ENCODE assay signal across 11 cellular contexts in genomic region chr7:74027683-74028320, GRCh38. TPM values are rescaled to one million over a fixed set of nuclear protein-coding genes. Genes with fewer than 3 reads are reported as not detected.
DNase-seq lines count a peak whose midpoint lies in the region; ATAC-seq and TF ChIP-seq lines count a peak whose summit lies in the region.
"Had no signal": no experiment of that assay in that cellular context is flagged by ENCODE, and none has a peak within 500 bp of the region (broad histone marks: within the 10 kb centered on the region; RNA-seq: fewer than 3 reads in every experiment).

ELN (plus strand) TSS chr7:74028173; CDS start chr7:74028188, 15 bp downstream.

- H3K4me1 Mint-ChIP-seq in T-helper 17 cell: peaks cover 17% of the 10 kb centered on the region
- peaks cover 13% of the 10 kb centered on the region for H3K4me1 Mint-ChIP-seq in Caco-2 (ENCODE audit: low read depth, unreplicated experiment)
- H3K4me1 Mint-ChIP-seq in natural killer cell treated with Interleukin-12 subunit alpha and Interleukin-12 subunit beta and Interleukin-15 and Interleukin-18, amount 100 ng/mL, for 72 hours (ENCODE audit: low read depth in 2 of 2): peaks cover 7 to 13% of the 10 kb centered on the region in 2 donors

- TF ChIP-seq CTCF in omental fat pad (IDR thresholded peaks at IDR 0.05) (no peak), Caco-2 (IDR thresholded peaks at IDR 0.05; ENCODE audit: insufficient read depth in 1 of 2, low read depth in 1 of 2, low read length in 1 of 2, severe bottlenecking in 1 of 2, unreplicated experiment in 1 of 2) (no peak)

- no peaks in the 10 kb centered on the region for H3K36me3 ChIP-seq in Caco-2 (ENCODE audit: control insufficient read depth, insufficient read depth, low read length)

- H3K9me3 ChIP-seq in T-helper 17 cell (ENCODE audit: control insufficient read depth, low read length, poor library complexity, severe bottlenecking): no peaks in the 10 kb centered on the region
- no peaks in the 10 kb centered on the region for H3K9me3 ChIP-seq in Caco-2

- H3K27me3 ChIP-seq in Caco-2 (replicated peaks; ENCODE audit: control insufficient read depth, insufficient read depth, low read length): no peaks in the 10 kb centered on the region

- no peak within 1 kb of the TSS for H3K4me3 Mint-ChIP-seq in T-helper 17 cell
- no peak within 1 kb of the TSS for H3K4me3 Mint-ChIP-seq in Caco-2 (ENCODE audit: unreplicated experiment)
- H3K4me3 Mint-ChIP-seq in natural killer cell treated with Interleukin-12 subunit alpha and Interleukin-12 subunit beta and Interleukin-15 and Interleukin-18, amount 100 ng/mL, for 72 hours: no peak within 1 kb of the TSS

- peaks cover 72% of the 10 kb centered on the region for H3K27me3 Mint-ChIP-seq in T-helper 17 cell
- no peaks in the 10 kb centered on the region for H3K27me3 Mint-ChIP-seq in Caco-2 (ENCODE audit: insufficient read depth, unreplicated experiment)
- peaks cover 26 to 45% of the 10 kb centered on the region in 2 donors for H3K27me3 Mint-ChIP-seq in natural killer cell treated with Interleukin-12 subunit alpha and Interleukin-12 subunit beta and Interleukin-15 and Interleukin-18, amount 100 ng/mL, for 72 hours

- H3K4me1 ChIP-seq in Caco-2: peaks cover 7% of the 10 kb centered on the region; the same call in 1 of the 2 replicates

- peak within 1 kb of the TSS; percentile 24 for H3K27ac Mint-ChIP-seq in T-helper 17 cell
- no peak within 1 kb of the TSS for H3K27ac Mint-ChIP-seq in Caco-2 (ENCODE audit: unreplicated experiment)
- no peak within 1 kb of the TSS for H3K27ac Mint-ChIP-seq in natural killer cell treated with Interleukin-12 subunit alpha and Interleukin-12 subunit beta and Interleukin-15 and Interleukin-18, amount 100 ng/mL, for 72 hours

- ATAC-seq in T-helper 17 cell (no peak), omental fat pad (ENCODE audit: low FRiP score) (peak; percentile 29)
- ATAC-seq in natural killer cell treated with Interleukin-12 subunit alpha and Interleukin-12 subunit beta and Interleukin-15 and Interleukin-18, amount 100 ng/mL, for 72 hours: no peak

- H3K4me3 ChIP-seq in Caco-2 (ENCODE audit: low read depth, low read length): no peak within 1 kb of the TSS

- H3K9me3 Mint-ChIP-seq in Caco-2 (ENCODE audit: unreplicated experiment): no peaks in the 10 kb centered on the region
- H3K9me3 Mint-ChIP-seq in natural killer cell treated with Interleukin-12 subunit alpha and Interleukin-12 subunit beta and Interleukin-15 and Interleukin-18, amount 100 ng/mL, for 72 hours: no peaks in the 10 kb centered on the region
- H3K9me3 Mint-ChIP-seq: CD8-positive, alpha-beta memory T cell had no signal

- DNase-seq in AG08395 (ENCODE audit: low spot score): peak; percentile 60
- no peak for DNase-seq in T-helper 17 cell
- peak; percentile 80 for DNase-seq in globus pallidus (ENCODE audit: low spot score)
- DNase-seq in omental fat pad (ENCODE audit: low spot score): peak; percentile 57
- no peak for DNase-seq in activated CD4-positive, alpha-beta T cell treated with anti-CD3 and anti-CD28 coated beads, Interleukin-2, amount 50 U/mL, for 4 hours
- no peak for DNase-seq in Caco-2
- DNase-seq in natural killer cell treated with Interleukin-12 subunit alpha and Interleukin-12 subunit beta and Interleukin-15 and Interleukin-18, amount 100 ng/mL, for 72 hours (ENCODE audit: low spot score): no peak
- DNase-seq in amniotic stem cell (lab: John Stamatoyannopoulos, UW): no peak
- DNase-seq: CD8-positive, alpha-beta memory T cell; MV-4-11 had no signal

- H3K36me3 Mint-ChIP-seq in T-helper 17 cell (ENCODE audit: low read depth): peaks cover 4% of the 10 kb centered on the region
- no peaks in the 10 kb centered on the region for H3K36me3 Mint-ChIP-seq in Caco-2 (ENCODE audit: insufficient read depth, unreplicated experiment)
- no peaks in the 10 kb centered on the region for H3K36me3 Mint-ChIP-seq in natural killer cell treated with Interleukin-12 subunit alpha and Interleukin-12 subunit beta and Interleukin-15 and Interleukin-18, amount 100 ng/mL, for 72 hours
- H3K36me3 Mint-ChIP-seq: CD8-positive, alpha-beta memory T cell had no signal

- POLR2A ChIA-PET in Caco-2 (lab: Charles Lee): no interaction called here

- CTCF ChIA-PET in Caco-2 (lab: Charles Lee): interaction anchor here (0.6 to 0.7 kb wide), 3 partner anchors 134 to 363 kb away, joined by 3 to 4 read pairs (median 3); no protein-coding TSS in a partner anchor

- intact Hi-C loops in Caco-2 (cut with micrococcal nuclease; ENCODE audit: unreplicated experiment): loop anchor here (1.0 kb wide), 1 partner anchor 162 kb away; no protein-coding TSS in a partner anchor

- no TSS peak for BruUV-seq in Caco-2 (replicated peaks; lab: Mats Ljungman, UMichigan)

RNA-seq across cellular contexts. Expression of gene ELN, which starts in this region (rescaled TPM):
- total RNA-seq in T-helper 17 cell (not detected), omental fat pad (100 to 1,000 TPM in 2 of 4 donors, 10 to 100 TPM in 2; 61.2 to 133 (median 83.8) TPM), Caco-2 (2022) (not detected in 2 replicates)
- total RNA-seq in natural killer cell treated with Interleukin-12 subunit alpha and Interleukin-12 subunit beta and Interleukin-15 and Interleukin-18, amount 100 ng/mL, for 72 hours: under 1 TPM in 1 of 2 donors, not detected in 1; 0.10 TPM
- total RNA-seq: CD8-positive, alpha-beta memory T cell; kidney epithelial cell had no signal

Comparison
In these comparisons a context has a peak if more than half of its experiments do, and no peak if none do; other contexts are left out.
1. RNA of gene ELN (total RNA-seq): 61.2 to 133 TPM in omental fat pad; not detected in Caco-2, 0.10 TPM in natural killer cell treated with Interleukin-12 subunit alpha and Interleukin-12 subunit beta and Interleukin-15 and Interleukin-18, amount 100 ng/mL, for 72 hours and not detected in T-helper 17 cell; every median in the first group is over 10 times any median in the second.
2. DNase-seq: peak in AG08395 (single experiment), globus pallidus (single experiment) and omental fat pad (single experiment); none in T-helper 17 cell (0 of 3), activated CD4-positive, alpha-beta T cell treated with anti-CD3 and anti-CD28 coated beads, Interleukin-2, amount 50 U/mL, for 4 hours (0 of 2), Caco-2 (0 of 2), natural killer cell treated with Interleukin-12 subunit alpha and Interleukin-12 subunit beta and Interleukin-15 and Interleukin-18, amount 100 ng/mL, for 72 hours (single experiment) and amniotic stem cell (single experiment).